27 cellular contexts compared by ENCODE assay signal in genomic region chr13:87779451-87779850, GRCh38.
"Had no signal": no experiment of that assay in that cellular context is flagged by ENCODE, and none has a peak within 500 bp of the region (broad histone marks: within the 10 kb centered on the region; RNA-seq: fewer than 3 reads in every experiment).

No MANE protein-coding gene starts in this region.

- H3K27me3 Mint-ChIP-seq: activated CD4-positive, alpha-beta memory T cell treated with anti-CD3 and anti-CD28 coated beads, Interleukin-2, amount 10 ng/mL, durations not matched to agents 7 days and 5 days; activated CD4-positive, alpha-beta T cell treated with anti-CD3 and anti-CD28 coated beads for 36 hours; activated naive CD8-positive, alpha-beta T cell treated with anti-CD3 and anti-CD28 coated beads, Interleukin-2, amount 10 ng/mL, durations not matched to agents 7 days and 5 days had no signal

- H3K27ac ChIP-seq: adrenal gland, KMS-11, SJCRH30, WERI-Rb-1 had no signal

- H3K9ac ChIP-seq: KMS-11, SK-N-SH had no signal

- H3K4me3 ChIP-seq: adrenal gland, MG63, SJCRH30 had no signal

- H3K9me3 ChIP-seq: adrenal gland, MG63, SJCRH30, SK-N-SH had no signal

- H3K9me3 Mint-ChIP-seq: activated naive CD8-positive, alpha-beta T cell treated with anti-CD3 and anti-CD28 coated beads, Interleukin-2, amount 10 ng/mL, durations not matched to agents 7 days and 5 days; brain had no signal

- H3K4me2 ChIP-seq: KMS-11, SK-N-SH had no signal

- ATAC-seq: activated CD4-positive, alpha-beta T cell treated with anti-CD3 and anti-CD28 coated beads for 36 hours; Panc1; Right ventricle myocardium inferior had no signal

- DNase-seq: activated CD4-positive, alpha-beta memory T cell treated with anti-CD3 and anti-CD28 coated beads, Interleukin-2, amount 10 ng/mL, durations not matched to agents 7 days and 5 days; activated CD4-positive, alpha-beta T cell treated with anti-CD3 and anti-CD28 coated beads for 36 hours; activated CD4-positive, alpha-beta T cell treated with anti-CD3 and anti-CD28 coated beads, Interleukin-2, amount 50 U/mL, for 1 hour; activated CD8-positive, alpha-beta memory T cell treated with anti-CD3 and anti-CD28 coated beads, Interleukin-2, amount 50 U/mL, for 48 hours; activated naive CD4-positive, alpha-beta T cell treated with anti-CD3 and anti-CD28 coated beads, Interleukin-2, amount 50 U/mL, for 16 hours; activated naive CD8-positive, alpha-beta T cell treated with anti-CD3 and anti-CD28 coated beads, Interleukin-2, amount 10 ng/mL, durations not matched to agents 7 days and 5 days; activated T-cell treated with anti-CD3 and anti-CD28 coated beads, Interleukin-2, amount 50 U/mL, for 1 hour; adrenal gland; aorta; MG63; NCI-H1105; NCI-H1436; NCI-H187; NCI-H2081; NCI-H510A treated with DMSO at 0.1 percent for 48 hours; NCI-H69; NK-92 treated with Interleukin-12 subunit alpha and Interleukin-12 subunit beta, amount 100 ng/mL, for 24 hours; OCI-M1; RPMI8226; SJCRH30; SK-N-SH; T-helper 1 cell; WERI-Rb-1 had no signal

- H3K36me3 Mint-ChIP-seq: activated naive CD8-positive, alpha-beta T cell treated with anti-CD3 and anti-CD28 coated beads, Interleukin-2, amount 10 ng/mL, durations not matched to agents 7 days and 5 days; brain had no signal

- H3K36me3 ChIP-seq: adrenal gland, MG63, SJCRH30, WERI-Rb-1 had no signal

- H3K4me3 Mint-ChIP-seq: activated CD4-positive, alpha-beta memory T cell treated with anti-CD3 and anti-CD28 coated beads, Interleukin-2, amount 10 ng/mL, durations not matched to agents 7 days and 5 days; activated CD4-positive, alpha-beta T cell treated with anti-CD3 and anti-CD28 coated beads for 36 hours; activated naive CD8-positive, alpha-beta T cell treated with anti-CD3 and anti-CD28 coated beads, Interleukin-2, amount 10 ng/mL, durations not matched to agents 7 days and 5 days; brain had no signal

- H3K27me3 ChIP-seq: adrenal gland, MG63, SJCRH30 had no signal

- H3K4me1 ChIP-seq: adrenal gland had no signal

- H3K9me2 ChIP-seq: SK-N-SH had no signal

- H3K27ac Mint-ChIP-seq: activated CD4-positive, alpha-beta memory T cell treated with anti-CD3 and anti-CD28 coated beads, Interleukin-2, amount 10 ng/mL, durations not matched to agents 7 days and 5 days; activated CD4-positive, alpha-beta T cell treated with anti-CD3 and anti-CD28 coated beads for 36 hours; activated naive CD8-positive, alpha-beta T cell treated with anti-CD3 and anti-CD28 coated beads, Interleukin-2, amount 10 ng/mL, durations not matched to agents 7 days and 5 days had no signal

- H3K4me1 Mint-ChIP-seq: activated CD4-positive, alpha-beta memory T cell treated with anti-CD3 and anti-CD28 coated beads, Interleukin-2, amount 10 ng/mL, durations not matched to agents 7 days and 5 days; activated CD4-positive, alpha-beta T cell treated with anti-CD3 and anti-CD28 coated beads for 36 hours; activated naive CD8-positive, alpha-beta T cell treated with anti-CD3 and anti-CD28 coated beads, Interleukin-2, amount 10 ng/mL, durations not matched to agents 7 days and 5 days had no signal
